Comparison of ENCODE assay signal across 1 cellular context in the genomic region with DNA sequence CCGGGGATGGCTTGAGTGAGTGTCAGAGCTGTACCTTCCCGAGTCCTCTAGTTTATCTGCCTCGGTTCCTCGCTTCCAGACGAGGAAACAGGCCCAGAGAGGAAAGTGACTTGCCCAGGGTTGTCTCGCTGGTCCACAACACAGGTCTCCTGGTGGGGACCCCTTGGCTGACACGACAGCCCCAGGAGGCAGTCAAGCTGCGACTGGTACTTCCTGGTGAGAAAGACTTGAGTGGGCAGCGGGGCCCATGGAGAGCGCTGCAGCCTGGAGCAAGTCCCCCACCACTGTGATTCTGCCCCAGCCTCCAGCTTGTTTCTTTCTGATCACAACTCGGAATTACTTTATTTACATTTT.
TF ChIP-seq lines count a peak whose summit lies in the region.

No MANE protein-coding gene starts in this region.

TF ChIP-seq in IMR-90, 13 proteins besides CTCF, POLR2A, EP300 and RAD21:
- no peak for TF ChIP-seq RCOR1 (IDR thresholded peaks at IDR 0.05; ENCODE audit: insufficient replicate concordance, low read length)
- no peak for TF ChIP-seq MAZ (IDR thresholded peaks at IDR 0.05; ENCODE audit: borderline replicate concordance, low read depth, low read length)
- TF ChIP-seq, protein P1, sequence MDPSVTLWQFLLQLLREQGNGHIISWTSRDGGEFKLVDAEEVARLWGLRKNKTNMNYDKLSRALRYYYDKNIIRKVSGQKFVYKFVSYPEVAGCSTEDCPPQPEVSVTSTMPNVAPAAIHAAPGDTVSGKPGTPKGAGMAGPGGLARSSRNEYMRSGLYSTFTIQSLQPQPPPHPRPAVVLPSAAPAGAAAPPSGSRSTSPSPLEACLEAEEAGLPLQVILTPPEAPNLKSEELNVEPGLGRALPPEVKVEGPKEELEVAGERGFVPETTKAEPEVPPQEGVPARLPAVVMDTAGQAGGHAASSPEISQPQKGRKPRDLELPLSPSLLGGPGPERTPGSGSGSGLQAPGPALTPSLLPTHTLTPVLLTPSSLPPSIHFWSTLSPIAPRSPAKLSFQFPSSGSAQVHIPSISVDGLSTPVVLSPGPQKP (IDR thresholded peaks at IDR 0.05; ENCODE audit: borderline replicate concordance, low read depth, low read length): no peak
- no peak for TF ChIP-seq CEBPB (IDR thresholded peaks at IDR 0.05; ENCODE audit: low read depth, low read length)
- no peak for TF ChIP-seq FOS (IDR thresholded peaks at IDR 0.05; ENCODE audit: low read depth, low read length)
- TF ChIP-seq MAFK (IDR thresholded peaks at IDR 0.05; ENCODE audit: low read depth, low read length): no peak
- TF ChIP-seq, protein P2, sequence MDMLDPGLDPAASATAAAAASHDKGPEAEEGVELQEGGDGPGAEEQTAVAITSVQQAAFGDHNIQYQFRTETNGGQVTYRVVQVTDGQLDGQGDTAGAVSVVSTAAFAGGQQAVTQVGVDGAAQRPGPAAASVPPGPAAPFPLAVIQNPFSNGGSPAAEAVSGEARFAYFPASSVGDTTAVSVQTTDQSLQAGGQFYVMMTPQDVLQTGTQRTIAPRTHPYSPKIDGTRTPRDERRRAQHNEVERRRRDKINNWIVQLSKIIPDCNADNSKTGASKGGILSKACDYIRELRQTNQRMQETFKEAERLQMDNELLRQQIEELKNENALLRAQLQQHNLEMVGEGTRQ (IDR thresholded peaks at IDR 0.05; ENCODE audit: low read depth, low read length): no peak
- no peak for TF ChIP-seq MXI1 (IDR thresholded peaks at IDR 0.05; ENCODE audit: borderline replicate concordance, low read depth, low read length)
- TF ChIP-seq RFX5 (IDR thresholded peaks at IDR 0.05; ENCODE audit: low read depth, low read length): no peak
